ENCODE assay signal across 13 cellular contexts in the genomic region with DNA sequence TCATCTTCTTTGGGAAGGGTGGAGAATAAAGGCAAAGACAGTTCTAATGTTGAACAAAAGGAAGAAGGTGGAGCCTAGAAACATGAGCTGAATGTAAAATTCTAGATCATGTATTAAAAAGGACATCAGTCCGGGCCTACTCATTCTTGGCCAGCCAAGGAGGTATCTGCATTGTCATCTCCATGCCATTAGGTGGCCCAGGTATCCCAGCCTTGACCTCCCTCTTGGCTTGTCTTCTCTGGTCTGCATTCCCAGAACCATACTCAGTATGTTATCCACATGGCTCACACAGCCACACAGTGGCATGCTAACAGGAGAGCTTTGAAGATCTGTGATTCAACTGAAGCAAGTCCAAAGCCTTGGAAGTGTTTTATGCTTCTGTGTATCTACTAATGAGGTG.
DNase-seq lines count a peak whose midpoint lies in the region; ATAC-seq and TF ChIP-seq lines count a peak whose summit lies in the region.
"Had no signal": no experiment of that assay in that cellular context is flagged by ENCODE, and none has a peak within 500 bp of the region (broad histone marks: within the 10 kb centered on the region; RNA-seq: fewer than 3 reads in every experiment).

No MANE protein-coding gene starts in this region.

- H3K9me2 ChIP-seq in OCI-LY7 (ENCODE audit: insufficient read depth, low read length): no peaks in the 10 kb centered on the region

- no peaks in the 10 kb centered on the region for H3K9me3 Mint-ChIP-seq in endodermal cell

- H3K4me1 Mint-ChIP-seq in endodermal cell: no peaks in the 10 kb centered on the region
- H3K4me1 Mint-ChIP-seq: CD4-positive, alpha-beta memory T cell had no signal

- H4K20me1 ChIP-seq in OCI-LY7 (ENCODE audit: insufficient read depth, low read length): no peaks in the 10 kb centered on the region
- H4K20me1 ChIP-seq: BLaER1 treated with 17β-estradiol and CSF1 and Interleukin-3, amounts not matched to agents 10 nM and 100 nM had no signal

- no peaks in the 10 kb centered on the region for H3K27me3 ChIP-seq in endodermal cell (ENCODE audit: control insufficient read depth, insufficient read depth, low read length, poor library complexity, severe bottlenecking)
- H3K27me3 ChIP-seq in gastrocnemius medialis: no peaks in the 10 kb centered on the region
- H3K27me3 ChIP-seq: BLaER1 treated with 17β-estradiol and CSF1 and Interleukin-3, amounts not matched to agents 10 nM and 100 nM had no signal

- H3K4me3 Mint-ChIP-seq in endodermal cell: no peak overlapping the region
- H3K4me3 Mint-ChIP-seq: CD4-positive, alpha-beta memory T cell; HFFc6 had no signal

- BruUV-seq in OCI-LY7 (replicated peaks; lab: Mats Ljungman, UMichigan): no TSS peak

- peak overlapping the region; percentile 17; the same call in 1 of the 2 replicates for H2AFZ ChIP-seq in OCI-LY7 (ENCODE audit: low read length)

- H3K9me3 ChIP-seq in OCI-LY7 (ENCODE audit: low read length) (peaks cover 28% of the 10 kb centered on the region; the same call in 1 of the 2 replicates), endodermal cell (ENCODE audit: control insufficient read depth, low read length) (no peaks in the 10 kb centered on the region), gastrocnemius medialis (no peaks in the 10 kb centered on the region)
- H3K9me3 ChIP-seq: HAP-1 had no signal

- no peak overlapping the region for H3K4me2 ChIP-seq in OCI-LY7 (ENCODE audit: low read length)
- H3K4me2 ChIP-seq: BLaER1 treated with 17β-estradiol and CSF1 and Interleukin-3, amounts not matched to agents 10 nM and 100 nM had no signal

- peaks cover 4% of the 10 kb centered on the region for H3K27me3 Mint-ChIP-seq in endodermal cell (ENCODE audit: insufficient read depth)

- TF ChIP-seq CTCF in OCI-LY7 (conservative IDR thresholded peaks at IDR 0.05; ENCODE audit: low read length) (peak; percentile 54), endodermal cell (conservative IDR thresholded peaks at IDR 0.05) (peak; percentile 39), gastrocnemius medialis (IDR thresholded peaks at IDR 0.05 in 4 of 5, conservative IDR thresholded peaks at IDR 0.05 in 1 of 5) (no peak)

- H3K79me2 ChIP-seq in OCI-LY7 (ENCODE audit: insufficient read depth, low read depth, low read length): no peaks in the 10 kb centered on the region

- H3K27ac ChIP-seq in OCI-LY7 (ENCODE audit: low read depth, low read length, poor library complexity, severe bottlenecking) (no peak overlapping the region), endodermal cell (ENCODE audit: low read depth, low read length) (no peak overlapping the region), gastrocnemius medialis (no peak overlapping the region)
- H3K27ac ChIP-seq: BLaER1 treated with 17β-estradiol and CSF1 and Interleukin-3, amounts not matched to agents 10 nM and 100 nM had no signal

- no peak overlapping the region for H3K27ac Mint-ChIP-seq in endodermal cell
- H3K27ac Mint-ChIP-seq: CD4-positive, alpha-beta memory T cell; HFFc6 had no signal

- peaks cover 26% of the 10 kb centered on the region for H3K4me1 ChIP-seq in OCI-LY7 (ENCODE audit: insufficient read depth, low read length, poor library complexity, severe bottlenecking)
- H3K4me1 ChIP-seq in endodermal cell (ENCODE audit: control insufficient read depth, insufficient read depth, low read length): no peaks in the 10 kb centered on the region
- no peaks in the 10 kb centered on the region for H3K4me1 ChIP-seq in gastrocnemius medialis
- H3K4me1 ChIP-seq: BLaER1 treated with 17β-estradiol and CSF1 and Interleukin-3, amounts not matched to agents 10 nM and 100 nM; HAP-1 had no signal

- no peaks in the 10 kb centered on the region for H3K36me3 Mint-ChIP-seq in endodermal cell (ENCODE audit: low read depth)
- H3K36me3 Mint-ChIP-seq: CD4-positive, alpha-beta memory T cell had no signal

- CTCF ChIA-PET in OCI-LY7 (lab: Charles Lee; ENCODE audit: unreplicated experiment): no interaction called here

- WGBS in endodermal cell (ENCODE audit: insufficient coverage in 1 of 2, insufficient read length in 1 of 2), 2 experiments: 88 to 92% methylated on average over 1 of the region's 1 CpG

- no peak overlapping the region for H3K9ac ChIP-seq in endodermal cell (ENCODE audit: extremely low read depth, low read length, poor library complexity, severe bottlenecking)
- H3K9ac ChIP-seq: BLaER1 treated with 17β-estradiol and CSF1 and Interleukin-3, amounts not matched to agents 10 nM and 100 nM had no signal

- intact Hi-C loops in OCI-LY7 (cut with micrococcal nuclease; ENCODE audit: unreplicated experiment) (no loop called here), gastrocnemius medialis (cut with DNase I; ENCODE audit: low total_unique reads) (no loop called here)

- H3K36me3 ChIP-seq in OCI-LY7 (ENCODE audit: insufficient read depth, low read length) (peaks cover 7% of the 10 kb centered on the region; the same call in 1 of the 2 replicates), endodermal cell (ENCODE audit: control insufficient read depth, insufficient read depth, low read length) (no peaks in the 10 kb centered on the region), gastrocnemius medialis (no peaks in the 10 kb centered on the region)
- H3K36me3 ChIP-seq: BLaER1 treated with 17β-estradiol and CSF1 and Interleukin-3, amounts not matched to agents 10 nM and 100 nM; HAP-1 had no signal

- in situ Hi-C loops in gastrocnemius medialis (cut with MboI; ENCODE audit: low sequenced_read_pairs in 4 of 4): no loop called here

- peak; percentile 2 for DNase-seq in SIG-M5 treated with dmso at 0.1 percent for 504 hours (lab: John Stamatoyannopoulos, UW; ENCODE audit: unreplicated experiment)
- no peak for DNase-seq in SIG-M5 (lab: John Stamatoyannopoulos, UW)
- peak; percentile 38 for DNase-seq in OCI-LY7 (ENCODE audit: low spot score)
- DNase-seq in endodermal cell: no peak
- no peak for DNase-seq in globus pallidus (ENCODE audit: low spot score)
- no peak for DNase-seq in activated T-cell treated with anti-CD3 and anti-CD28 coated beads, Interleukin-2, amount 50 U/mL, for 1 hour
- no peak for DNase-seq in gastrocnemius medialis
- DNase-seq: 8988T; CD4-positive, alpha-beta memory T cell; DMS79; HFFc6 had no signal

- ATAC-seq in gastrocnemius medialis: no peak

- no peak overlapping the region for H3K4me3 ChIP-seq in OCI-LY7 (ENCODE audit: low read depth, low read length, poor library complexity, severe bottlenecking)
- H3K4me3 ChIP-seq in endodermal cell (ENCODE audit: low read length): no peak overlapping the region
- H3K4me3 ChIP-seq in gastrocnemius medialis: no peak overlapping the region
- H3K4me3 ChIP-seq: BLaER1 treated with 17β-estradiol and CSF1 and Interleukin-3, amounts not matched to agents 10 nM and 100 nM; HAP-1 had no signal

- POLR2A ChIA-PET in OCI-LY7 (lab: Charles Lee): interaction anchor here (1.5 to 1.8 kb wide), 2 partner anchors 18 to 26 kb away, joined by 3 to 6 read pairs; no protein-coding TSS in a partner anchor

- TF ChIP-seq POLR2A in gastrocnemius medialis (IDR thresholded peaks at IDR 0.05): no peak

Comparison
In these comparisons a context has a peak if more than half of its experiments do, and no peak if none do; other contexts are left out.
1. DNase-seq: peak in SIG-M5 treated with dmso at 0.1 percent for 504 hours (single experiment) and OCI-LY7 (single experiment); none in SIG-M5 (single experiment), endodermal cell (single experiment), globus pallidus (single experiment), activated T-cell treated with anti-CD3 and anti-CD28 coated beads, Interleukin-2, amount 50 U/mL, for 1 hour (single experiment) and gastrocnemius medialis (0 of 2).
2. CTCF ChIP-seq: peak in OCI-LY7 (single experiment) and endodermal cell (single experiment); none in gastrocnemius medialis (0 of 5).